ENCODE assay signal across 10 cellular contexts in genomic region chr5:138725885-138726457, GRCh38. TPM values are rescaled to one million over a fixed set of nuclear protein-coding genes. Genes with fewer than 3 reads are reported as not detected.
DNase-seq lines count a peak whose midpoint lies in the region; ATAC-seq and TF ChIP-seq lines count a peak whose summit lies in the region.
"Had no signal": no experiment of that assay in that cellular context is flagged by ENCODE, and none has a peak within 500 bp of the region (broad histone marks: within the 10 kb centered on the region; RNA-seq: fewer than 3 reads in every experiment).

No MANE protein-coding gene starts in this region.

- intact Hi-C loops in HCT116 (cut with micrococcal nuclease): loop anchor here (1.0 to 2.0 kb wide), 2 partner anchors 21 to 27 kb away; partner anchors contain the start of gene CTNNA1
- intact Hi-C loops in MCF 10A (cut with micrococcal nuclease): loop anchor here (1.0 to 2.0 kb wide), 3 partner anchors 73 to 147 kb away; no protein-coding TSS in a partner anchor

- no peaks in the 10 kb centered on the region for H3K27me3 Mint-ChIP-seq in MCF 10A (ENCODE audit: insufficient read depth, unreplicated experiment)

- H3K36me3 Mint-ChIP-seq in MCF 10A (ENCODE audit: insufficient read depth, unreplicated experiment): no peaks in the 10 kb centered on the region
- H3K36me3 Mint-ChIP-seq: stimulated activated memory B cell treated with anti-CD40 and anti-IgM and Interleukin-4, amounts not matched to agents 10 μg/mL and 1 μg/mL and 100 μg/mL, for 72 hours had no signal

- H2AFZ ChIP-seq in HCT116 (ENCODE audit: low read depth, low read length, poor library complexity, severe bottlenecking): peak overlapping the region; percentile 56
- peak overlapping the region; percentile 84 for H2AFZ ChIP-seq in smooth muscle cell (ENCODE audit: low read depth)

- H3K9ac ChIP-seq in HCT116 (ENCODE audit: low read length) (peak overlapping the region; percentile 29), smooth muscle cell (ENCODE audit: low read depth) (peak overlapping the region; percentile 32)

- peak overlapping the region; percentile 74 for H3K4me2 ChIP-seq in HCT116 (ENCODE audit: low read length)
- peak overlapping the region; percentile 71 for H3K4me2 ChIP-seq in smooth muscle cell

- H3F3A ChIP-seq in smooth muscle cell (ENCODE audit: low read depth): peaks cover 8% of the 10 kb centered on the region

- TF ChIP-seq RAD21 in HCT116 (IDR thresholded peaks at IDR 0.05; ENCODE audit: low read depth): no peak

- WGBS in smooth muscle cell (ENCODE audit: low lambda C conversion rate): 79% methylated on average over 5 of the region's 5 CpGs

- TF ChIP-seq CTCF in HCT116 (IDR thresholded peaks at IDR 0.05 in 2 of 3, conservative IDR thresholded peaks at IDR 0.05 in 1 of 3; ENCODE audit: borderline replicate concordance in 1 of 3, insufficient read depth in 1 of 3, low read depth in 2 of 3, low read length in 2 of 3): no peak
- TF ChIP-seq CTCF in MCF 10A (IDR thresholded peaks at IDR 0.05; ENCODE audit: unreplicated experiment): no peak
- TF ChIP-seq CTCF in smooth muscle cell (IDR thresholded peaks at IDR 0.05; ENCODE audit: borderline replicate concordance, insufficient read depth, poor library complexity, severe bottlenecking): peak; percentile 11

- DNase-seq in HCT116 (ENCODE audit: low read depth, low spot score): no peak
- no peak for DNase-seq in MCF 10A (ENCODE audit: unreplicated experiment)
- peak; percentile 34 for DNase-seq in left kidney (ENCODE audit: low read depth, low spot score)
- DNase-seq in smooth muscle cell (lab: John Stamatoyannopoulos, UW; ENCODE audit: unreplicated experiment): no peak
- no peak for DNase-seq in LoVo (ENCODE audit: low spot score)
- DNase-seq in NCI-H1092 treated with DMSO at 0.1 percent for 48 hours (lab: John Stamatoyannopoulos, UW): no peak
- DNase-seq: activated CD8-positive, alpha-beta memory T cell treated with anti-CD3 and anti-CD28 coated beads for 24 hours had no signal

- no peaks in the 10 kb centered on the region for H3K9me3 Mint-ChIP-seq in MCF 10A (ENCODE audit: unreplicated experiment)
- H3K9me3 Mint-ChIP-seq: stimulated activated memory B cell treated with anti-CD40 and anti-IgM and Interleukin-4, amounts not matched to agents 10 μg/mL and 1 μg/mL and 100 μg/mL, for 72 hours had no signal

- no peaks in the 10 kb centered on the region for H4K20me1 ChIP-seq in HCT116 (ENCODE audit: insufficient read depth)
- H4K20me1 ChIP-seq in smooth muscle cell (ENCODE audit: low read depth): no peaks in the 10 kb centered on the region

- H3K27ac Mint-ChIP-seq in MCF 10A (ENCODE audit: low read depth, unreplicated experiment): peak overlapping the region; percentile 96
- H3K27ac Mint-ChIP-seq: stimulated activated memory B cell treated with anti-CD40 and anti-IgM and Interleukin-4, amounts not matched to agents 10 μg/mL and 1 μg/mL and 100 μg/mL, for 72 hours had no signal

- CTCF ChIA-PET in HCT116 (lab: Charles Lee) (interaction anchor here (0.8 to 2.3 kb wide), 10 partner anchors 11 to 72 kb away, joined by 3 to 15 read pairs (median 6); partner anchors contain the start of gene CTNNA1), MCF 10A (lab: Yijun Ruan, JAX) (interaction anchor here (0.5 to 2.2 kb wide), 34 partner anchors 11 to 548 kb away, joined by 3 to 23 read pairs (median 4); partner anchors contain the start of gene HSPA9)

- ATAC-seq in HCT116 (peak; percentile 14), HG03039 (IDR thresholded peaks at IDR 0.05; ENCODE audit: unreplicated experiment) (no peak), HG03432 (IDR thresholded peaks at IDR 0.05; ENCODE audit: unreplicated experiment) (no peak)

- peaks cover 39% of the 10 kb centered on the region for H3K4me1 Mint-ChIP-seq in MCF 10A (ENCODE audit: insufficient read depth, unreplicated experiment)

- no peak for TF ChIP-seq POLR2A in HCT116 (IDR thresholded peaks at IDR 0.05; ENCODE audit: borderline replicate concordance, extremely low read depth, insufficient read depth, insufficient read length)

- no peaks in the 10 kb centered on the region for H3K9me2 ChIP-seq in HCT116 (ENCODE audit: insufficient read depth)

- H3K4me1 ChIP-seq in HCT116 (ENCODE audit: control insufficient read depth in 1 of 2, insufficient read depth in 2 of 2, low read length in 2 of 2): peaks cover 19 to 22% of the 10 kb centered on the region in 2 experiments
- H3K4me1 ChIP-seq in smooth muscle cell (ENCODE audit: low read depth): peaks cover 13% of the 10 kb centered on the region

- H3K4me3 Mint-ChIP-seq in MCF 10A (ENCODE audit: unreplicated experiment): peak overlapping the region; percentile 51
- H3K4me3 Mint-ChIP-seq: stimulated activated memory B cell treated with anti-CD40 and anti-IgM and Interleukin-4, amounts not matched to agents 10 μg/mL and 1 μg/mL and 100 μg/mL, for 72 hours had no signal

- H3K36me3 ChIP-seq in HCT116 (ENCODE audit: control insufficient read depth in 1 of 2, insufficient read depth in 2 of 2, low read length in 2 of 2): no peaks in the 10 kb centered on the region
- H3K36me3 ChIP-seq in smooth muscle cell (ENCODE audit: low read depth): no peaks in the 10 kb centered on the region

- peak overlapping the region; percentile 69 for H3K27ac ChIP-seq in HCT116 (ENCODE audit: low read depth, low read length)
- H3K27ac ChIP-seq in smooth muscle cell (ENCODE audit: low read depth): peak overlapping the region; percentile 89

- H3K9me3 ChIP-seq in HCT116 (ENCODE audit: control insufficient read depth in 1 of 2, insufficient read depth in 1 of 2, low read depth in 1 of 2, low read length in 2 of 2): no peaks in the 10 kb centered on the region
- no peaks in the 10 kb centered on the region for H3K9me3 ChIP-seq in smooth muscle cell (replicated peaks; ENCODE audit: low read depth)

- BruUV-seq in HCT116 (replicated peaks; lab: Mats Ljungman, UMichigan) (TSS peak; percentile 99), MCF 10A (replicated peaks; lab: Mats Ljungman, UMichigan) (TSS peak; percentile 97)

- H3K79me2 ChIP-seq in HCT116 (ENCODE audit: insufficient read depth, low read length) (no peaks in the 10 kb centered on the region), smooth muscle cell (ENCODE audit: low read depth) (no peaks in the 10 kb centered on the region)

- H3K4me3 ChIP-seq in HCT116 (replicated peaks in 1 of 2; ENCODE audit: low read depth in 1 of 2, low read length in 2 of 2): 0 out of 4 replicates have a peak overlapping the region, but pooled peaks of 1 of the 2 experiments have one; percentile 28
- H3K4me3 ChIP-seq in smooth muscle cell: no peak overlapping the region

- RAD21 ChIA-PET in HCT116 (lab: Charles Lee; ENCODE audit: low non-redundant PET in 1 of 2, low total read pairs in 2 of 2, uncharacterized antibody in 2 of 2, unreplicated experiment in 2 of 2): interaction anchor here in 1 of 2 experiments (1.2 kb wide), 1 partner anchor 27 kb away, joined by 3 read pairs; the partner anchor contains the start of gene CTNNA1

- POLR2A ChIA-PET in HCT116 (lab: Charles Lee) (interaction anchor here (1.0 to 1.5 kb wide), 6 partner anchors 9 to 301 kb away, joined by 3 to 14 read pairs (median 4); no protein-coding TSS in a partner anchor), MCF 10A (lab: Yijun Ruan, JAX) (interaction anchor here (0.6 to 2.2 kb wide), 26 partner anchors 8 to 546 kb away, joined by 3 to 27 read pairs (median 5); partner anchors contain the start of genes CTNNA1 and HSPA9)

- H3K27me3 ChIP-seq in HCT116 (ENCODE audit: insufficient read depth, low read length): no peaks in the 10 kb centered on the region
- H3K27me3 ChIP-seq in smooth muscle cell (ENCODE audit: low read depth): no peaks in the 10 kb centered on the region

TF ChIP-seq in HCT116, 20 proteins besides CTCF, POLR2A, EP300 and RAD21 (continues in another document):
- TF ChIP-seq FOSL1 (IDR thresholded peaks at IDR 0.05; ENCODE audit: low read depth) (no peak), EZH2 (IDR thresholded peaks at IDR 0.05) (no peak), YY1 (IDR thresholded peaks at IDR 0.05; ENCODE audit: extremely low read depth, insufficient replicate concordance, low read depth, low read length) (no peak), JUND (IDR thresholded peaks at IDR 0.05) (no peak), ELF1 (IDR thresholded peaks at IDR 0.05; ENCODE audit: borderline replicate concordance, low read depth) (no peak), CBX3 (IDR thresholded peaks at IDR 0.05; ENCODE audit: low read depth) (no peak), EZH2phosphoT487 (IDR thresholded peaks at IDR 0.05; ENCODE audit: borderline replicate concordance) (no peak), SRF (IDR thresholded peaks at IDR 0.05; ENCODE audit: low read depth) (no peak), TCF7L2 (IDR thresholded peaks at IDR 0.05; ENCODE audit: borderline replicate concordance, extremely low read depth, insufficient read depth, insufficient read length) (no peak), SP1 (IDR thresholded peaks at IDR 0.05; ENCODE audit: low read depth) (no peak), ZBTB33 (IDR thresholded peaks at IDR 0.05; ENCODE audit: extremely low read depth, insufficient replicate concordance, low read length) (no peak), EGR1 (IDR thresholded peaks at IDR 0.05; ENCODE audit: low read depth) (no peak), SIN3A (IDR thresholded peaks at IDR 0.05; ENCODE audit: low read depth) (no peak), ZFX (IDR thresholded peaks at IDR 0.05) (no peak; the same call in 1 of the 2 replicates), POLR2AphosphoS5 (IDR thresholded peaks at IDR 0.05; ENCODE audit: low read depth, low read length) (no peak)

RNA-seq across cellular contexts. Expression of gene CTNNA1, which starts 27.3 kb away (rescaled TPM):
- total RNA-seq in HCT116 (2021; ENCODE audit: unreplicated experiment): 313 TPM
- polyA plus RNA-seq in HCT116 (2012): 306 and 330 TPM in 2 replicates
- 519 and 638 TPM in 2 replicates for total RNA-seq in MCF 10A (2022)
- 251 and 285 TPM in 2 replicates for total RNA-seq in smooth muscle cell
- polyA plus RNA-seq in smooth muscle cell: 148 and 149 TPM in 2 replicates
